ENCODE assay signal across 9 cellular contexts in the genomic region with DNA sequence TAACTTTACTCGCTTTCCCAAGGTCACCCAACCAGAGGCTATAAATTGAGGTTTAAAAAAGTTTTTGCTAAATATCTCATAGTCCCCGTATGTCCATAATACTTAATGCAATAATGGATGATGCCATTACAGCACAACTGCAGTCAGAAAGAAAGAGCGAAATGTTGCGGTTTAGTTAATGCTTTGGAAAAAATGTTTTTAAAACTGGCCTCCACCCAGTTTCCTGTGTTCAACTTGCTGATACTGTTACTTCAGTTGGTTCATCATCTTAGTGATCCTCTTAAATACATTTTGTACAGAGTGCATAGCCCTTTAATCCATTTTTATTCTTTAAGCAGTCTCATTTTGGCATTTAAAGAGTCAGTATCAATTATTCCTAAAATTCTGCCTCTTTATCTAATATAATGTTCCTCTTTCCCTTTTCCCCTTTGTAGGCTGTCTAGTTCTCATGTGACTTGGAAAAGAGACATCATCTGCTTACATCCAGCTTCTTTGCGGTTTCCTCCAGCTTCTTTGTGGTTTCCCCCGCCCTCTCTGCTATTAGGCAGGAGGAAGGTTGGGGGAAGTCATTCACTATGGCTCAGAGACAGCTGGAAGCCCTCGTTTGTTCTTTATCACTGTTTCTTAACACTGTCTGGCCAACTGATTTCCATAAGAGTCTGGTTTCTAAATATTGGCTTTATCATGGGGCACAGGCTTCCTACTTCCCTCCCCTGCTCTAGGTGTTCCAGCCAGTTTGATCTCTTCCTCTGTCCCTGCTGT.
A peak's percentile ranks its signal among the peaks of the same experiment; 100 is the strongest.
DNase-seq lines count a peak whose midpoint lies in the region; TF ChIP-seq lines count a peak whose summit lies in the region.
"Had no signal": no experiment of that assay in that cellular context is flagged by ENCODE, and none has a peak within 500 bp of the region (broad histone marks: within the 10 kb centered on the region; RNA-seq: fewer than 3 reads in every experiment).

No MANE protein-coding gene starts in this region.

- no peak for TF ChIP-seq CTCF in GM13977 (IDR thresholded peaks at IDR 0.05; ENCODE audit: extremely low read depth, insufficient read depth, missing control alignments)

- in situ Hi-C loops in GM13977 (cut with MboI; ENCODE audit: low pct_unique_long_range_greater_than_20kb, low sequenced_read_pairs, unreplicated experiment) = no loop called here

- peak; percentile 41 for DNase-seq in HK-2 (ENCODE audit: unreplicated experiment)
- DNase-seq in SKM-1 treated with dmso at 0.1 percent for 144 hours (lab: John Stamatoyannopoulos, UW; ENCODE audit: unreplicated experiment) = peak; percentile 92
- peak; percentile 71 for DNase-seq in glomerular visceral epithelial cell (ENCODE audit: extremely low spot score)
- DNase-seq in stromal cell of bone marrow (ENCODE audit: low read depth) = peak; percentile 90
- DNase-seq in GM13977 (ENCODE audit: low spot score) = no peak
- no peak for DNase-seq in GM19238 (ENCODE audit: insufficient read length, low spot score)
- DNase-seq in activated naive CD4-positive, alpha-beta T cell (lab: John Stamatoyannopoulos, UW) = no peak
- no peak for DNase-seq in kidney glomerular epithelial cell (lab: John Stamatoyannopoulos, UW)
- DNase-seq: NCI-H2171 had no signal

Comparison
In these comparisons a context has a peak if more than half of its experiments do, and no peak if none do; other contexts are left out.
1. DNase-seq: peak in HK-2 (single experiment), SKM-1 treated with dmso at 0.1 percent for 144 hours (single experiment), glomerular visceral epithelial cell (single experiment) and stromal cell of bone marrow (single experiment); none in GM13977 (single experiment), GM19238 (single experiment), activated naive CD4-positive, alpha-beta T cell (0 of 4) and kidney glomerular epithelial cell (single experiment).